In the genomic region with DNA sequence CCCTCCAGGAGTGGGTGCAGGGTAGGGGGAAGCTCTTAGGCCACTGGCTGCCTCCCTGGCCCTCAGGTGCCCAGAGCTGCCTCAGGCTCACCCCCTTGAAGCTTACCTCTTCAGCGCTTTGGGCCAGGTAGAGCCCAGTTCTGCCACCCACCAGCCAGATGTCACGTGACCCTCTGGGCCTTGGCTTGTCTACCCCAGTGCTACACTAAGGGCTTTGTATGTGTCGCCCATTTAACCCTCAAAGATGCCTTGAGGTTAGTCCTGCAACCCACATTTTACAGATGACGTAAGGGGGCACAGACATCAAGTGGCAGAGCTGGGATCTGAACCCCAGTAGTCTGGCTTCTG, we compare ENCODE assay signal across 26 cellular contexts. TPM values are rescaled to one million over a fixed set of nuclear protein-coding genes. Genes with fewer than 3 reads are reported as not detected.
DNase-seq lines count a peak whose midpoint lies in the region; ATAC-seq and TF ChIP-seq lines count a peak whose summit lies in the region.
"Had no signal": no experiment of that assay in that cellular context is flagged by ENCODE, and none has a peak within 500 bp of the region (broad histone marks: within the 10 kb centered on the region; RNA-seq: fewer than 3 reads in every experiment).

No MANE protein-coding gene starts in this region.

- H3K36me3 Mint-ChIP-seq in MCF 10A (ENCODE audit: insufficient read depth, unreplicated experiment) (peaks cover 11% of the 10 kb centered on the region), WTC11 (peaks cover 42% of the 10 kb centered on the region)

- intact Hi-C loops in mammary epithelial cell (cut with micrococcal nuclease) (loop anchor here (1.0 to 5.0 kb wide), 3 partner anchors 188 to 582 kb away; no protein-coding TSS in a partner anchor), MCF 10A (cut with micrococcal nuclease) (no loop called here), lower lobe of right lung (cut with DNase I) (no loop called here)

- H3K9me3 Mint-ChIP-seq in MCF 10A (ENCODE audit: unreplicated experiment): no peaks in the 10 kb centered on the region
- no peaks in the 10 kb centered on the region for H3K9me3 Mint-ChIP-seq in WTC11
- H3K9me3 Mint-ChIP-seq: activated naive CD8-positive, alpha-beta T cell treated with anti-CD3 and anti-CD28 coated beads, Interleukin-2, amount 10 ng/mL, durations not matched to agents 7 days and 5 days; activated T-cell treated with anti-CD3 and anti-CD28 coated beads, Interleukin-2, amount 50 U/mL, for 24 hours; central memory CD8-positive, alpha-beta T cell; dendritic cell treated with granulocyte-macrophage colony-stimulating factor and Interleukin-4, amounts not matched to agents 40 ng/mL and 50 ng/mL, for 4 days; naive B cell had no signal

- 48% methylated on average over 3 of the region's 4 CpGs for WGBS in mammary epithelial cell (ENCODE audit: low coverage, missing lambda C conversion rate)

- in situ Hi-C loops in mammary epithelial cell (cut with MboI; ENCODE audit: low sequenced_read_pairs in 2 of 2): loop anchor here in 1 of 2 donors (5.0 to 25.0 kb wide), 3 partner anchors 114 to 547 kb away; no protein-coding TSS in a partner anchor

- CTCF ChIA-PET in mammary epithelial cell (lab: Charles Lee; ENCODE audit: low non-redundant PET): no interaction called here
- CTCF ChIA-PET in MCF 10A (lab: Yijun Ruan, JAX): interaction anchor here (0.6 to 4.4 kb wide), 3 partner anchors 14 to 266 kb away, joined by 3 to 47 read pairs (median 5); a partner anchor contains a TSS
- CTCF ChIA-PET in WTC11 (lab: Charles Lee): interaction anchor here (1.2 to 1.9 kb wide), 5 partner anchors 41 to 207 kb away, joined by 3 to 9 read pairs (median 6); no protein-coding TSS in a partner anchor

- no peak overlapping the region for H2AFZ ChIP-seq in mammary epithelial cell (ENCODE audit: low read depth, low read length)

- H3K27me3 ChIP-seq in mammary epithelial cell (ENCODE audit: insufficient read depth, low read length): no peaks in the 10 kb centered on the region
- peaks cover 18% of the 10 kb centered on the region for H3K27me3 ChIP-seq in lower lobe of right lung (ENCODE audit: low read depth)

- peaks cover 45% of the 10 kb centered on the region for H3K4me1 ChIP-seq in mammary epithelial cell (ENCODE audit: insufficient read depth, low read length)
- peaks cover 34% of the 10 kb centered on the region for H3K4me1 ChIP-seq in lower lobe of right lung

- POLR2A ChIA-PET in MCF 10A (lab: Yijun Ruan, JAX): no interaction called here
- POLR2A ChIA-PET in WTC11 (lab: Charles Lee): interaction anchor here (0.7 to 0.9 kb wide), 2 partner anchors 9 to 15 kb away, joined by 3 read pairs; no protein-coding TSS in a partner anchor

- H3K27ac ChIP-seq in mammary epithelial cell (ENCODE audit: insufficient read depth, low read depth, low read length): no peak overlapping the region
- H3K27ac ChIP-seq in lower lobe of right lung: no peak overlapping the region
- H3K27ac ChIP-seq: psoas muscle, tibial artery had no signal

- H3K4me3 ChIP-seq in mammary epithelial cell (replicated peaks in 1 of 3; ENCODE audit: insufficient read depth in 1 of 3, low read depth in 2 of 3, low read length in 3 of 3) (peak overlapping the region in 2 of 3 experiments; percentile 75 to 88), lower lobe of right lung (peak overlapping the region; percentile 57)
- H3K4me3 ChIP-seq: psoas muscle, tibial artery had no signal

- dilution Hi-C loops in mammary epithelial cell (cut with HindIII; ENCODE audit: low sequenced_read_pairs): loop anchor here (5.0 kb wide), 1 partner anchor 37 kb away; no protein-coding TSS in a partner anchor

- H3K9ac ChIP-seq in mammary epithelial cell (ENCODE audit: insufficient read depth, low read length): no peak overlapping the region

- H3K4me1 Mint-ChIP-seq in MCF 10A (ENCODE audit: insufficient read depth, unreplicated experiment): peaks cover 8% of the 10 kb centered on the region
- peaks cover 52% of the 10 kb centered on the region for H3K4me1 Mint-ChIP-seq in WTC11

- BruUV-seq in mammary epithelial cell (replicated peaks; lab: Mats Ljungman, UMichigan) (no TSS peak), MCF 10A (replicated peaks; lab: Mats Ljungman, UMichigan) (no TSS peak)

- ATAC-seq in WTC11: no peak
- ATAC-seq in lower lobe of right lung: no peak
- ATAC-seq in SK-N-SH treated with all-trans-retinoic acid at 6 μM for 48 hours: no peak
- no peak for ATAC-seq in HG03175 (IDR thresholded peaks at IDR 0.05; ENCODE audit: unreplicated experiment)
- no peak for ATAC-seq in GM21737 (IDR thresholded peaks at IDR 0.05; ENCODE audit: unreplicated experiment)
- ATAC-seq: psoas muscle had no signal

- H3K79me2 ChIP-seq in mammary epithelial cell (ENCODE audit: insufficient read depth, low read length): peaks cover 73% of the 10 kb centered on the region

- H3K36me3 ChIP-seq in mammary epithelial cell (ENCODE audit: insufficient read depth, low read length) (peaks cover 27% of the 10 kb centered on the region), lower lobe of right lung (peaks cover 38% of the 10 kb centered on the region)

- H3K27ac Mint-ChIP-seq in MCF 10A (ENCODE audit: low read depth, unreplicated experiment) (no peak overlapping the region), WTC11 (peak overlapping the region; percentile 70)
- H3K27ac Mint-ChIP-seq: activated naive CD8-positive, alpha-beta T cell treated with anti-CD3 and anti-CD28 coated beads, Interleukin-2, amount 10 ng/mL, durations not matched to agents 7 days and 5 days; activated T-cell treated with anti-CD3 and anti-CD28 coated beads, Interleukin-2, amount 50 U/mL, for 24 hours; CD14-positive monocyte; dendritic cell treated with granulocyte-macrophage colony-stimulating factor and Interleukin-4, amounts not matched to agents 40 ng/mL and 50 ng/mL, for 4 days had no signal

- H3K4me3 Mint-ChIP-seq in MCF 10A (ENCODE audit: unreplicated experiment) (no peak overlapping the region), WTC11 (peak overlapping the region; percentile 88)
- H3K4me3 Mint-ChIP-seq: activated naive CD8-positive, alpha-beta T cell treated with anti-CD3 and anti-CD28 coated beads, Interleukin-2, amount 10 ng/mL, durations not matched to agents 7 days and 5 days; activated T-cell treated with anti-CD3 and anti-CD28 coated beads, Interleukin-2, amount 50 U/mL, for 24 hours; central memory CD8-positive, alpha-beta T cell; dendritic cell treated with granulocyte-macrophage colony-stimulating factor and Interleukin-4, amounts not matched to agents 40 ng/mL and 50 ng/mL, for 4 days had no signal

- DNase-seq in mammary epithelial cell (no peak), MCF 10A (ENCODE audit: unreplicated experiment) (no peak), WTC11 (ENCODE audit: low spot score) (no peak), lower lobe of right lung (no peak), NCI-H1105 (lab: John Stamatoyannopoulos, UW) (no peak)
- DNase-seq: activated CD4-positive, CD25-positive, alpha-beta regulatory T cell; activated gamma-delta T cell treated with Interleukin-2 at 50 U/mL for 16 hours; activated naive CD8-positive, alpha-beta T cell treated with anti-CD3 and anti-CD28 coated beads, Interleukin-2, amount 10 ng/mL, durations not matched to agents 7 days and 5 days; activated T-cell treated with anti-CD3 and anti-CD28 coated beads, Interleukin-2, amount 50 U/mL, for 24 hours; DND-41; erythroblast; midbrain; naive B cell; NCI-H146; NCI-H2107; NCI-H446; NCI-H774; psoas muscle; stimulated activated CD4-positive, alpha-beta T cell treated with anti-CD3 and anti-CD28 coated beads, Interleukin-4, amount 100 ng/mL, for 24 hours had no signal

- TF ChIP-seq CTCF in mammary epithelial cell (conservative IDR thresholded peaks at IDR 0.05 in 1 of 2, IDR thresholded peaks at IDR 0.05 in 1 of 2; ENCODE audit: extremely low read depth in 1 of 2, insufficient read depth in 1 of 2, low read depth in 1 of 2, low read length in 2 of 2) (no peak), MCF 10A (IDR thresholded peaks at IDR 0.05; ENCODE audit: unreplicated experiment) (no peak), WTC11 (IDR thresholded peaks at IDR 0.05) (no peak), lower lobe of right lung (IDR thresholded peaks at IDR 0.05) (no peak)

- peak overlapping the region; percentile 99 for H3K4me2 ChIP-seq in mammary epithelial cell (ENCODE audit: insufficient read depth, low read depth, low read length)

- H3K9me3 ChIP-seq in mammary epithelial cell (replicated peaks; ENCODE audit: insufficient read depth, low read length): no peaks in the 10 kb centered on the region
- no peaks in the 10 kb centered on the region for H3K9me3 ChIP-seq in lower lobe of right lung
- H3K9me3 ChIP-seq: psoas muscle, tibial artery had no signal

- H3K27me3 Mint-ChIP-seq in MCF 10A (ENCODE audit: insufficient read depth, unreplicated experiment) (no peaks in the 10 kb centered on the region), WTC11 (ENCODE audit: low read depth) (peaks cover under 1% of the 10 kb centered on the region; the same call in 1 of the 2 replicates)

- H4K20me1 ChIP-seq in mammary epithelial cell (ENCODE audit: insufficient read depth, low read length): peaks cover 6% of the 10 kb centered on the region

TF ChIP-seq in SK-N-SH treated with all-trans-retinoic acid at 6 μM for 48 hours, 23 proteins besides CTCF, POLR2A, EP300 and RAD21:
- TF ChIP-seq CSDC2 (CRISPR knock-in tag; IDR thresholded peaks at IDR 0.05) (no peak), ISL1 (CRISPR knock-in tag; IDR thresholded peaks at IDR 0.05) (no peak)

RNA-seq across cellular contexts. Expression of a gene that starts 3.4 kb away (rescaled TPM):
- total RNA-seq in mammary epithelial cell: 100 to 1,000 TPM in 1 of 2 donors, 10 to 100 TPM in 1; 38.2 to 133 TPM
- 58.0 TPM for polyA plus RNA-seq in mammary epithelial cell
- 61.2 TPM for polyA minus RNA-seq in mammary epithelial cell
- total RNA-seq in MCF 10A (2022): 0.72 and 2.8 TPM in 2 replicates
- total RNA-seq in WTC11 (2021): 54.4 to 66.9 TPM (median 56.0 TPM) in 3 replicates
- total RNA-seq in lower lobe of right lung: 12.6 TPM
- polyA plus RNA-seq: CD14-positive monocyte had no signal

RNA-seq across cellular contexts. Expression of a gene that starts 23.5 kb away (rescaled TPM):
- total RNA-seq in mammary epithelial cell (100 to 1,000 TPM in 1 of 2 donors, 10 to 100 TPM in 1; 48.2 to 132 TPM), MCF 10A (2022) (107 and 113 TPM in 2 replicates), WTC11 (2021) (115 to 134 TPM (median 132 TPM) in 3 replicates), lower lobe of right lung (126 TPM)
- 117 TPM for polyA plus RNA-seq in mammary epithelial cell
- polyA minus RNA-seq in mammary epithelial cell: 224 TPM

RNA-seq across cellular contexts. Expression of a gene that starts 23.6 kb away (rescaled TPM):
- 10 to 100 TPM; 27.5 to 94.7 TPM for total RNA-seq in mammary epithelial cell
- 105 TPM for polyA plus RNA-seq in mammary epithelial cell
- 189 TPM for polyA minus RNA-seq in mammary epithelial cell
- 77.1 and 97.1 TPM in 2 replicates for total RNA-seq in MCF 10A (2022)
- 71.0 to 85.7 TPM (median 74.4 TPM) in 3 replicates for total RNA-seq in WTC11 (2021)
- total RNA-seq in lower lobe of right lung: 26.4 TPM
